1 cellular context compared by ENCODE assay signal in the genomic region with DNA sequence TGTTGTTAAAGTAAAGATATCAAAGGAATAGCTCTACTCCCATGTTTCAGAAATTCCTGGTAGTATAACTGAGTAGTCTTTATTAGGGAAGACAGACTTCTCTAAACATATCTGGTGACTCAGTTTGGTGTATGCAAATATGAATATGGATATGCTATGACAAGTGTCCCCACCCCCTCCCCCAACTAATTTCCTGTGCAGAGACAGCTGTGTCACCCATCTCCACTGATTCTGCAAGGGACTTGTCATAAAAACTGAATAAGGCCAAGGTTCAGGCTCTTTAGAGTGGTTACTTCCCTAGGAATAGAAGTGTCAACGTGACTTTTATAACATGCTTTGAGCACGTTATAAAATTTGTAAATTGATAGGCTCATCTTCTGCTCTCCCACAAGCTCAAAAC.
TF ChIP-seq lines count a peak whose summit lies in the region.

No MANE protein-coding gene starts in this region.

TF ChIP-seq in WTC11, 78 proteins besides CTCF, POLR2A, EP300 and RAD21 (continued from another document):
- TF ChIP-seq, protein P1, sequence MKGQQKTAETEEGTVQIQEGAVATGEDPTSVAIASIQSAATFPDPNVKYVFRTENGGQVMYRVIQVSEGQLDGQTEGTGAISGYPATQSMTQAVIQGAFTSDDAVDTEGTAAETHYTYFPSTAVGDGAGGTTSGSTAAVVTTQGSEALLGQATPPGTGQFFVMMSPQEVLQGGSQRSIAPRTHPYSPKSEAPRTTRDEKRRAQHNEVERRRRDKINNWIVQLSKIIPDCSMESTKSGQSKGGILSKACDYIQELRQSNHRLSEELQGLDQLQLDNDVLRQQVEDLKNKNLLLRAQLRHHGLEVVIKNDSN (CRISPR knock-in tag; IDR thresholded peaks at IDR 0.05) = no peak
- TF ChIP-seq ZBTB21 (CRISPR knock-in tag; IDR thresholded peaks at IDR 0.05; ENCODE audit: borderline replicate concordance) (no peak), CBFB (CRISPR knock-in tag; IDR thresholded peaks at IDR 0.05; ENCODE audit: low read depth) (no peak), GABPB1 (CRISPR knock-in tag; IDR thresholded peaks at IDR 0.05) (no peak), JUN (CRISPR knock-in tag; IDR thresholded peaks at IDR 0.05) (no peak), NR2C2 (CRISPR knock-in tag; IDR thresholded peaks at IDR 0.05) (no peak)
- TF ChIP-seq, protein P2, sequence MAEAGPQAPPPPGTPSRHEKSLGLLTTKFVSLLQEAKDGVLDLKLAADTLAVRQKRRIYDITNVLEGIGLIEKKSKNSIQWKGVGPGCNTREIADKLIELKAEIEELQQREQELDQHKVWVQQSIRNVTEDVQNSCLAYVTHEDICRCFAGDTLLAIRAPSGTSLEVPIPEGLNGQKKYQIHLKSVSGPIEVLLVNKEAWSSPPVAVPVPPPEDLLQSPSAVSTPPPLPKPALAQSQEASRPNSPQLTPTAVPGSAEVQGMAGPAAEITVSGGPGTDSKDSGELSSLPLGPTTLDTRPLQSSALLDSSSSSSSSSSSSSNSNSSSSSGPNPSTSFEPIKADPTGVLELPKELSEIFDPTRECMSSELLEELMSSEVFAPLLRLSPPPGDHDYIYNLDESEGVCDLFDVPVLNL (CRISPR knock-in tag; IDR thresholded peaks at IDR 0.05; ENCODE audit: borderline replicate concordance, low read depth) = no peak
- TF ChIP-seq, protein P3, sequence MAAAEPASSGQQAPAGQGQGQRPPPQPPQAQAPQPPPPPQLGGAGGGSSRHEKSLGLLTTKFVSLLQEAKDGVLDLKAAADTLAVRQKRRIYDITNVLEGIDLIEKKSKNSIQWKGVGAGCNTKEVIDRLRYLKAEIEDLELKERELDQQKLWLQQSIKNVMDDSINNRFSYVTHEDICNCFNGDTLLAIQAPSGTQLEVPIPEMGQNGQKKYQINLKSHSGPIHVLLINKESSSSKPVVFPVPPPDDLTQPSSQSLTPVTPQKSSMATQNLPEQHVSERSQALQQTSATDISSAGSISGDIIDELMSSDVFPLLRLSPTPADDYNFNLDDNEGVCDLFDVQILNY (CRISPR knock-in tag; IDR thresholded peaks at IDR 0.05) = no peak
